In the genomic region with DNA sequence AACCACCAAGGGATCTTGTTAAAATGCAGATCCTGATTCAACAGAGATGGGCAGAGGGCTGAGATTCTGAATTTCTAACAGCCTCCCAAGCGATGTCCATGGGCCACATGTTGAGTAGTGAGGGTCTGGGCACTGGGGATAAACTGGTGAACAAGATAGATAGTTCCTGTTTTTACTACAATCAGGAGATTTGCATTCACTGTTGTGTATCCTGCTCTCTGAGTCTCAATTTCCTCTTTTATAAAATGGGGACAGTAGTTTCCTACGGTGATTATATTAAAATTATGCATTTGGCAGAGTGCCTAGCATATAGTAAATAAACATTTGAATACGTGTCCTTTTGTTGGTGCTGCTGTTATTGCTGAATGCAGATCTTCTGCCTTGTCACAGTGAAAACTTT, we compare ENCODE assay signal across 18 cellular contexts.
A peak's percentile ranks its signal among the peaks of the same experiment; 100 is the strongest.
DNase-seq lines count a peak whose midpoint lies in the region; ATAC-seq and TF ChIP-seq lines count a peak whose summit lies in the region.
"Had no signal": no experiment of that assay in that cellular context is flagged by ENCODE, and none has a peak within 500 bp of the region (broad histone marks: within the 10 kb centered on the region; RNA-seq: fewer than 3 reads in every experiment).

No MANE protein-coding gene starts in this region.

- peak overlapping the region; percentile 41 for H3K4me3 Mint-ChIP-seq in memory B cell
- H3K4me3 Mint-ChIP-seq in chondrocyte (ENCODE audit: unreplicated experiment), result no peak overlapping the region
- H3K4me3 Mint-ChIP-seq: activated CD8-positive, alpha-beta T cell treated with anti-CD3 and anti-CD28 coated beads, Interleukin-2, amount 10 ng/mL, durations not matched to agents 7 days and 5 days; stimulated activated effector memory CD8-positive, alpha-beta T cell treated with anti-CD3 and anti-CD28 coated beads, Interleukin-12 subunit alpha, Interleukin-12 subunit beta, amount 100 ng/mL, for 72 hours had no signal

- H3K9me3 ChIP-seq in Peyer's patch, result no peaks in the 10 kb centered on the region
- H3K9me3 ChIP-seq: adrenal gland, left lung, SJCRH30 had no signal

- H3K4me1 Mint-ChIP-seq in memory B cell (peaks cover 16% of the 10 kb centered on the region), chondrocyte (ENCODE audit: low read depth) (peaks cover 35% of the 10 kb centered on the region)
- H3K4me1 Mint-ChIP-seq: stimulated activated effector memory CD8-positive, alpha-beta T cell treated with anti-CD3 and anti-CD28 coated beads, Interleukin-12 subunit alpha, Interleukin-12 subunit beta, amount 100 ng/mL, for 72 hours had no signal

- H3K36me3 Mint-ChIP-seq in memory B cell, result no peaks in the 10 kb centered on the region
- H3K36me3 Mint-ChIP-seq in chondrocyte (ENCODE audit: low read depth), result no peaks in the 10 kb centered on the region
- H3K36me3 Mint-ChIP-seq: stimulated activated effector memory CD8-positive, alpha-beta T cell treated with anti-CD3 and anti-CD28 coated beads, Interleukin-12 subunit alpha, Interleukin-12 subunit beta, amount 100 ng/mL, for 72 hours had no signal

- DNase-seq in COR-L47 (lab: John Stamatoyannopoulos, UW), result peak; percentile 69
- peak; percentile 22 for DNase-seq in NB4 (ENCODE audit: low read depth)
- no peak for DNase-seq in Peyer's patch
- peak in 1 of 2 donors; percentile 13 for DNase-seq in memory B cell (ENCODE audit: low spot score in 2 of 2)
- DNase-seq in globus pallidus (ENCODE audit: low spot score), result no peak
- DNase-seq in chondrocyte (ENCODE audit: low spot score), result no peak
- DNase-seq: activated CD8-positive, alpha-beta T cell treated with anti-CD3 and anti-CD28 coated beads, Interleukin-2, amount 10 ng/mL, durations not matched to agents 7 days and 5 days; adrenal gland; foreskin fibroblast; left lung; NCI-H2029 treated with DMSO at 0.1 percent for 48 hours; NCI-H774; SJCRH30 had no signal

- H3K27me3 ChIP-seq in Peyer's patch, result no peaks in the 10 kb centered on the region
- H3K27me3 ChIP-seq: adrenal gland, left lung, SJCRH30 had no signal

- H3K9me3 Mint-ChIP-seq in memory B cell, result no peaks in the 10 kb centered on the region
- no peaks in the 10 kb centered on the region for H3K9me3 Mint-ChIP-seq in chondrocyte (ENCODE audit: low read depth)
- H3K9me3 Mint-ChIP-seq: stimulated activated effector memory CD8-positive, alpha-beta T cell treated with anti-CD3 and anti-CD28 coated beads, Interleukin-12 subunit alpha, Interleukin-12 subunit beta, amount 100 ng/mL, for 72 hours had no signal

- H3K27ac ChIP-seq in Peyer's patch, result peak overlapping the region in 3 of 4 donors; percentile 6 to 59 (median 27)
- H3K27ac ChIP-seq: adrenal gland, SJCRH30 had no signal

- ATAC-seq in memory B cell (ENCODE audit: low read depth) (peak; percentile 86), GM19023 (IDR thresholded peaks at IDR 0.05; ENCODE audit: unreplicated experiment) (no peak), GM21737 (IDR thresholded peaks at IDR 0.05; ENCODE audit: unreplicated experiment) (no peak)
- ATAC-seq: activated CD8-positive, alpha-beta T cell treated with anti-CD3 and anti-CD28 coated beads, Interleukin-2, amount 10 ng/mL, durations not matched to agents 7 days and 5 days; stimulated activated effector memory CD8-positive, alpha-beta T cell treated with anti-CD3 and anti-CD28 coated beads, Interleukin-12 subunit alpha, Interleukin-12 subunit beta, amount 100 ng/mL, for 72 hours had no signal

- H3K27ac Mint-ChIP-seq in memory B cell, result peak overlapping the region; percentile 81
- no peak overlapping the region for H3K27ac Mint-ChIP-seq in chondrocyte (ENCODE audit: unreplicated experiment)
- H3K27ac Mint-ChIP-seq: activated CD8-positive, alpha-beta T cell treated with anti-CD3 and anti-CD28 coated beads, Interleukin-2, amount 10 ng/mL, durations not matched to agents 7 days and 5 days; progenitor cell of endocrine pancreas; stimulated activated effector memory CD8-positive, alpha-beta T cell treated with anti-CD3 and anti-CD28 coated beads, Interleukin-12 subunit alpha, Interleukin-12 subunit beta, amount 100 ng/mL, for 72 hours had no signal

- no peaks in the 10 kb centered on the region for H3K36me3 ChIP-seq in Peyer's patch
- H3K36me3 ChIP-seq: adrenal gland, left lung, SJCRH30 had no signal

- no peak for TF ChIP-seq CTCF in NB4 (IDR thresholded peaks at IDR 0.05; ENCODE audit: low read depth, low read length)
- TF ChIP-seq CTCF in Peyer's patch (IDR thresholded peaks at IDR 0.05), result no peak
- no peak for TF ChIP-seq CTCF in chondrocyte (IDR thresholded peaks at IDR 0.05)

- H3K27me3 Mint-ChIP-seq in memory B cell (no peaks in the 10 kb centered on the region), chondrocyte (ENCODE audit: low read depth) (no peaks in the 10 kb centered on the region)
- H3K27me3 Mint-ChIP-seq: progenitor cell of endocrine pancreas had no signal

- H3K4me3 ChIP-seq in NB4 (ENCODE audit: low read depth, low read length) (no peak overlapping the region), Peyer's patch (no peak overlapping the region)
- H3K4me3 ChIP-seq: adrenal gland, left lung, SJCRH30, smooth muscle cell had no signal

- TF ChIP-seq POLR2A in NB4 (IDR thresholded peaks at IDR 0.05; ENCODE audit: extremely low read depth, insufficient read length) (no peak), Peyer's patch (IDR thresholded peaks at IDR 0.05) (no peak)

- H3K4me1 ChIP-seq in Peyer's patch, result peaks cover 0 to 27% (median 0%) of the 10 kb centered on the region in 4 donors
- H3K4me1 ChIP-seq: SJCRH30 had no signal

Comparison
In these comparisons a context has a peak if more than half of its experiments do, and no peak if none do; other contexts are left out.
1. DNase-seq: peak in COR-L47 (single experiment) and NB4 (single experiment); none in Peyer's patch (0 of 3), globus pallidus (single experiment) and chondrocyte (single experiment).